In the genomic region with DNA sequence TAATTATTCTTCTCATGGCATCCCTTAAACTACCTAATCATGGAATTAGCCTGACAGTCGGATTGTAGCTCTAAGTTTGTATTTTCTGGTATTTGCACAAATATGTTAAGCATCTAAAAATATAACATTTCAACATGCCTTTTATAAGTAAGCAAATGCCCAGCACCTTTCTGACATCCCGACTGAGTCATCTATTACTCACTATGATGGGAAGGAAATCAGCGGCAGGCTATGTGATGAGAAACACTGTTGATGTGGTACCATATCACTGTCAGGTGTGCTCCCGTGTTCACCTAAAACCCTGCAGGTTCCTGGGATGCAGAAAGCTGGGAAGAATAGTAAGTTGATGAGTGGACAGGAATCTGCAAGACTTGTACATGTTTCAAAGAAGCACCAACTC, we compare ENCODE assay signal across 9 cellular contexts.
A peak's percentile ranks its signal among the peaks of the same experiment; 100 is the strongest.
DNase-seq lines count a peak whose midpoint lies in the region; TF ChIP-seq lines count a peak whose summit lies in the region.
"Had no signal": no experiment of that assay in that cellular context is flagged by ENCODE, and none has a peak within 500 bp of the region (broad histone marks: within the 10 kb centered on the region; RNA-seq: fewer than 3 reads in every experiment).

No MANE protein-coding gene starts in this region.

- WGBS in hepatocyte (ENCODE audit: low lambda C conversion rate, missing lambda C conversion rate): 75% methylated on average over 4 of the region's 4 CpGs

- DNase-seq in GM04503 (ENCODE audit: low read depth) (peak; percentile 52), RKO (ENCODE audit: low spot score) (peak; percentile 49), epithelial cell of prostate (ENCODE audit: low read depth, low spot score) (peak; percentile 37), renal cortical epithelial cell (ENCODE audit: low read depth) (peak; percentile 91), mesenteric fat pad (ENCODE audit: low spot score) (no peak), hepatocyte (ENCODE audit: low spot score) (no peak), putamen (ENCODE audit: low spot score) (no peak), mucosa of gallbladder (ENCODE audit: low spot score) (no peak)

- H4K20me1 ChIP-seq in hepatocyte (ENCODE audit: insufficient read depth, poor library complexity, severe bottlenecking): no peaks in the 10 kb centered on the region

- H2AFZ ChIP-seq in hepatocyte: no peak overlapping the region

- no peaks in the 10 kb centered on the region for H3K79me2 ChIP-seq in hepatocyte

- H3K4me3 ChIP-seq in hepatocyte: no peak overlapping the region

- H3K9me3 ChIP-seq in hepatocyte (ENCODE audit: low read depth): no peaks in the 10 kb centered on the region

- H3K27ac ChIP-seq in epithelial cell of prostate (no peak overlapping the region), hepatocyte (no peak overlapping the region)
- H3K27ac ChIP-seq: KMS-11 had no signal

- H3K27me3 ChIP-seq in hepatocyte: no peaks in the 10 kb centered on the region

- no peak for TF ChIP-seq CTCF in hepatocyte (IDR thresholded peaks at IDR 0.05; ENCODE audit: poor library complexity)

- no peak overlapping the region for H3K4me2 ChIP-seq in hepatocyte
- H3K4me2 ChIP-seq: KMS-11 had no signal

- no peaks in the 10 kb centered on the region for H3K36me3 ChIP-seq in hepatocyte (replicated peaks; ENCODE audit: insufficient read depth, low read depth)

- H3K9me2 ChIP-seq in hepatocyte (replicated peaks; ENCODE audit: insufficient read depth): no peaks in the 10 kb centered on the region

- peaks cover 20% of the 10 kb centered on the region for H3K4me1 ChIP-seq in hepatocyte (ENCODE audit: insufficient read depth)

Comparison
In these comparisons a context has a peak if more than half of its experiments do, and no peak if none do; other contexts are left out.
1. DNase-seq: peak in GM04503 (single experiment), RKO (single experiment), epithelial cell of prostate (single experiment) and renal cortical epithelial cell (single experiment); none in mesenteric fat pad (single experiment), hepatocyte (single experiment), putamen (single experiment) and mucosa of gallbladder (single experiment).